ENCODE assay signal across 8 cellular contexts in the genomic region with DNA sequence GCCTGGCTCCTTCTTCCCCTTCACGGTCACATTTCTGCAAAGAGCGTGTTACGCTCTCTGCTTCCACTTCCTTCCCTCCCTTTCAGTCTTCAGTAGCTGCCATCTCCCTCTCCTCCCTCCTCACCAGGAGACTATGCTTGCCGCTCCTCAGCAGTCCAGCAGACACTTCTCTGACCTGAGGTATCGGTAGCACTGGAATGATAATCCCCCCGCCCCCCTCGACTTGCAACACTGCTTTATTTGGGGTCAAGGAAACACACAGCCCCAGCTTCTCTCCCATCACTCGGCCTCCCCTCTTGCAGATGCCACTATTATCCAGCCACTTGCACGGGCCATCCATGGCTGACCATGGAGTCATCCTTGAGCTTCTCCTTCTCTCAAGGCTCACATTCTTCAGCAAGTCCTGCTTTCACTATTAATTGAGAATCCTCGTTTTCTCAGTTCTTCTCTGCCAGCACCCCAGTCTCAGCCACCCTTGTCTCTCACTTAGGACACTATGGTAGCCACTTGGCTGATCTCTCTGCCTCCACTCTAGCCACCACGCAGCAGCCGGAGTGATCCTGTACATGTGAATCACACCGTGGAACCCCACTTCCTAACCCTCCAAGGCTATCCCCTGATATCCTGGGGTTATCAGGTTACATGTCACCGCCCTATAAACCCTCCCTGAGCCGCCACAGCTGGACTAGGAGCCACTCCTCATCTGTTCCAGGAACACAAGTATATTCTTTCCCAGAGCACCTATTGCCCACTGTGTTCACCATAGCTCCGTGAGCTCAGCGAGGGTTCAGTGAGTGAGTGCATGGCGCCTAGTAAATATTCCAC. TPM values are rescaled to one million over a fixed set of nuclear protein-coding genes. Genes with fewer than 3 reads are reported as not detected.
DNase-seq lines count a peak whose midpoint lies in the region; ATAC-seq and TF ChIP-seq lines count a peak whose summit lies in the region.

No MANE protein-coding gene starts in this region.

- H3K36me3 ChIP-seq in BLaER1 treated with 17β-estradiol and CSF1 and Interleukin-3, amounts not matched to agents 10 nM and 100 nM = peaks cover 0 to 9% (median 0%) of the 10 kb centered on the region in 11 experiments; a peak in 5 of 22 replicates
- H3K36me3 ChIP-seq in WERI-Rb-1 = no peaks in the 10 kb centered on the region

- no peak for TF ChIP-seq CTCF in WERI-Rb-1 (IDR thresholded peaks at IDR 0.05; ENCODE audit: low read depth, low read length)
- TF ChIP-seq CTCF in nephron (IDR thresholded peaks at IDR 0.05; ENCODE audit: unreplicated experiment in 3 of 3) = no peak

- peaks cover 1 to 13% (median 8%) of the 10 kb centered on the region in 11 experiments; a peak in 15 of 22 replicates for H3K9me3 ChIP-seq in BLaER1 treated with 17β-estradiol and CSF1 and Interleukin-3, amounts not matched to agents 10 nM and 100 nM (replicated peaks in 1 of 11)
- H3K9me3 ChIP-seq in WERI-Rb-1 (ENCODE audit: severe bottlenecking) = no peaks in the 10 kb centered on the region

- no peaks in the 10 kb centered on the region for H3K27me3 ChIP-seq in BLaER1 treated with 17β-estradiol and CSF1 and Interleukin-3, amounts not matched to agents 10 nM and 100 nM
- H3K27me3 ChIP-seq in WERI-Rb-1 (ENCODE audit: insufficient read depth, low read depth, severe bottlenecking) = no peaks in the 10 kb centered on the region

- peak; percentile 36 for DNase-seq in HuH-7 (ENCODE audit: low spot score)
- peak; percentile 20 for DNase-seq in WERI-Rb-1
- DNase-seq in erythroblast (lab: John Stamatoyannopoulos, UW) = peak; percentile 63 to 69
- DNase-seq in ureter (ENCODE audit: low spot score) = no peak
- no peak for DNase-seq in NCI-H1930 (lab: John Stamatoyannopoulos, UW)

- no peak for TF ChIP-seq POLR2A in erythroblast (IDR thresholded peaks at IDR 0.05; ENCODE audit: low read length)

- H3K4me3 ChIP-seq in BLaER1 treated with 17β-estradiol and CSF1 and Interleukin-3, amounts not matched to agents 10 nM and 100 nM = peak overlapping the region; percentile 76 to 86 (median 83)
- peak overlapping the region; percentile 64 for H3K4me3 ChIP-seq in WERI-Rb-1 (ENCODE audit: low read depth, low read length)

- peak overlapping the region; percentile 75 to 95 (median 77) for H3K27ac Mint-ChIP-seq in nephron

- peak overlapping the region; percentile 88 to 98 (median 94) for H3K4me2 ChIP-seq in BLaER1 treated with 17β-estradiol and CSF1 and Interleukin-3, amounts not matched to agents 10 nM and 100 nM

- H3K27ac ChIP-seq in BLaER1 treated with 17β-estradiol and CSF1 and Interleukin-3, amounts not matched to agents 10 nM and 100 nM = peak overlapping the region; percentile 81 to 93 (median 90)
- H3K27ac ChIP-seq in WERI-Rb-1 = no peak overlapping the region

- H3K9ac ChIP-seq in BLaER1 treated with 17β-estradiol and CSF1 and Interleukin-3, amounts not matched to agents 10 nM and 100 nM = peak overlapping the region; percentile 83 to 92 (median 90); a peak in 21 of 22 replicates

- peaks cover 17% of the 10 kb centered on the region for H3K27me3 Mint-ChIP-seq in nephron (ENCODE audit: low read depth)

- ATAC-seq in GM18907 (IDR thresholded peaks at IDR 0.05; ENCODE audit: unreplicated experiment) = peak; percentile 22

- peak overlapping the region; percentile 81 to 92 (median 89) for H3K4me3 Mint-ChIP-seq in nephron

- H3K4me1 ChIP-seq in BLaER1 treated with 17β-estradiol and CSF1 and Interleukin-3, amounts not matched to agents 10 nM and 100 nM = peaks cover 44 to 53% (median 46%) of the 10 kb centered on the region in 10 experiments

- peaks cover 17% of the 10 kb centered on the region for H3K4me1 Mint-ChIP-seq in nephron

- no peaks in the 10 kb centered on the region for H3K36me3 Mint-ChIP-seq in nephron (ENCODE audit: low read depth)

- H3K9me3 Mint-ChIP-seq in nephron = no peaks in the 10 kb centered on the region

- H4K20me1 ChIP-seq in BLaER1 treated with 17β-estradiol and CSF1 and Interleukin-3, amounts not matched to agents 10 nM and 100 nM = peaks cover 0 to 32% (median 16%) of the 10 kb centered on the region in 11 experiments; a peak in 8 of 22 replicates

RNA-seq across cellular contexts. Expression of a gene that starts 1.0 kb away (rescaled TPM):
- total RNA-seq in ureter = 51.3 TPM

Comparison
In these comparisons a context has a peak if more than half of its experiments do, and no peak if none do; other contexts are left out.
1. DNase-seq: peak in HuH-7 (single experiment), WERI-Rb-1 (single experiment) and erythroblast (2 of 2); none in ureter (single experiment) and NCI-H1930 (0 of 2).